Comparison of ENCODE assay signal across 19 cellular contexts in the genomic region with DNA sequence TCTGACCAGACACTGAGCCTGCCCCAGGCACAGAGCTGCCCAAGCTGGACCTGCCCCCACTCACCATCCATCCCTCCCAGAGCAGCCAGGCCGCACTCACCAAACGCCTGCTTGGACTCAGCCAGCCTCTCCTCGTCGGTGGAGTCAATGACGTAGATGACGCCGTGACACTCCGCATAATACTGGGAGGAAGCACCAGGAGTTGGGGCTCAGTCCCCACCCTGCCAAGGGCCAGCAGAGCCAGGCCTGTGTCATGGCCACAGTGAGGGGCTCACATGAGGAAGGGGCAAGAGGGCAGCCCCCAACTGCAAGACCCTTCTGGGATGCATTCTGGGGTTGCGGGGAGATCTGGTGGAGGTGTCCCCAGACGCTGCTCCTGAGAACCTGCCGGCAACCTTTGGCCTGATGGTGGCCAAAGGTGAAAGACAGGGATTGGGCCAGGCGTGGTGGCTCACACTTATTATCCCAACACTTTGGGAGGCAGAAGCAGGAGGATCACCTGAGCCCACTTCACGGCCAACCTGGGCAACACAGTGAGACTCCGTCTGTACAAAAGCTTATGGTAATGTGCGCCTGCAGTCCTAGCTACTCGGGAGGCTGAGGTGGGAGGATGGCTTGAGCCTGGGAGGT. TPM values are rescaled to one million over a fixed set of nuclear protein-coding genes. Genes with fewer than 3 reads are reported as not detected.
DNase-seq lines count a peak whose midpoint lies in the region; ATAC-seq and TF ChIP-seq lines count a peak whose summit lies in the region.
"Had no signal": no experiment of that assay in that cellular context is flagged by ENCODE, and none has a peak within 500 bp of the region (broad histone marks: within the 10 kb centered on the region; RNA-seq: fewer than 3 reads in every experiment).

No MANE protein-coding gene starts in this region.

- peaks cover 44% of the 10 kb centered on the region for H3K4me1 Mint-ChIP-seq in activated naive CD4-positive, alpha-beta T cell treated with anti-CD3 and anti-CD28 coated beads for 36 hours (ENCODE audit: low read depth)
- H3K4me1 Mint-ChIP-seq in central memory CD8-positive, alpha-beta T cell: peaks cover 39% of the 10 kb centered on the region

- no peak overlapping the region for H3K4me3 ChIP-seq in testis
- H3K4me3 ChIP-seq: colonic mucosa, vagina had no signal

- DNase-seq in activated naive CD4-positive, alpha-beta T cell treated with anti-CD3 and anti-CD28 coated beads for 36 hours: no peak
- DNase-seq in activated naive CD4-positive, alpha-beta T cell (lab: John Stamatoyannopoulos, UW): no peak
- DNase-seq in HEK293T (ENCODE audit: extremely low spot score) (peak; percentile 4), sciatic nerve (ENCODE audit: low spot score) (peak; percentile 57), NCI-H1417 treated with DMSO at 0.1 percent for 48 hours (lab: John Stamatoyannopoulos, UW) (no peak), testis (no peak)
- no peak for DNase-seq in central memory CD8-positive, alpha-beta T cell (ENCODE audit: low spot score in 2 of 2)
- DNase-seq: activated CD4-positive, alpha-beta T cell treated with anti-CD3 and anti-CD28 coated beads for 4 hours; colonic mucosa; COR-L47; KG1; natural killer cell; stimulated activated CD4-positive, alpha-beta T cell treated with anti-CD3 and anti-CD28 coated beads, Interleukin-15, amount 100 ng/mL, for 24 hours had no signal

- peaks cover 29% of the 10 kb centered on the region for H3K4me1 ChIP-seq in testis

- WGBS in testis, 2 donors: 92 to 97% methylated on average over 6 to 16 of the region's 16 CpGs

- H3K9me3 Mint-ChIP-seq in activated naive CD4-positive, alpha-beta T cell treated with anti-CD3 and anti-CD28 coated beads for 36 hours: no peaks in the 10 kb centered on the region
- H3K9me3 Mint-ChIP-seq in central memory CD8-positive, alpha-beta T cell: no peaks in the 10 kb centered on the region
- H3K9me3 Mint-ChIP-seq: activated T-helper 1 cell treated with anti-CD3 and anti-CD28 coated beads, Interleukin-12 subunit alpha, Interleukin-12 subunit beta, Interleukin-2, Interleukin-4 antibody, amounts not matched to agents 30 ng/mL and 10 ng/mL and 1 ng/mL, durations not matched to agents 14 hours and 24 hours and 36 hours; natural killer cell; T-helper 2 cell treated with Interferon-gamma antibody and Interleukin-4, amounts not matched to agents 5 μg/mL and 100 μg/mL, for 36 hours had no signal

- CTCF ChIA-PET in activated naive CD4-positive, alpha-beta T cell treated with anti-CD3 and anti-CD28 coated beads for 36 hours (lab: Charles Lee): no interaction called here
- CTCF ChIA-PET in HEK293T (lab: Yijun Ruan, JAX): no interaction called here

- POLR2A ChIA-PET in HEK293T (lab: Yijun Ruan, JAX): interaction anchor here (1.5 kb wide), 1 partner anchor 8 kb away, joined by 5 read pairs; no protein-coding TSS in a partner anchor

- H3K27ac Mint-ChIP-seq in activated naive CD4-positive, alpha-beta T cell treated with anti-CD3 and anti-CD28 coated beads for 36 hours: peak overlapping the region; percentile 71
- H3K27ac Mint-ChIP-seq in central memory CD8-positive, alpha-beta T cell (ENCODE audit: low read depth): peak overlapping the region; percentile 35
- H3K27ac Mint-ChIP-seq: activated T-helper 1 cell treated with anti-CD3 and anti-CD28 coated beads, Interleukin-12 subunit alpha, Interleukin-12 subunit beta, Interleukin-2, Interleukin-4 antibody, amounts not matched to agents 30 ng/mL and 10 ng/mL and 1 ng/mL, durations not matched to agents 14 hours and 24 hours and 36 hours; natural killer cell; T-helper 2 cell treated with Interferon-gamma antibody and Interleukin-4, amounts not matched to agents 5 μg/mL and 100 μg/mL, for 36 hours had no signal

- no peaks in the 10 kb centered on the region for H3K27me3 ChIP-seq in testis
- H3K27me3 ChIP-seq: colonic mucosa, vagina had no signal

- no peak for TF ChIP-seq POLR2A in testis (IDR thresholded peaks at IDR 0.05)

- H3K36me3 Mint-ChIP-seq in activated naive CD4-positive, alpha-beta T cell treated with anti-CD3 and anti-CD28 coated beads for 36 hours (ENCODE audit: low read depth): peaks cover 11% of the 10 kb centered on the region
- peaks cover 28% of the 10 kb centered on the region for H3K36me3 Mint-ChIP-seq in central memory CD8-positive, alpha-beta T cell (ENCODE audit: insufficient read depth)
- H3K36me3 Mint-ChIP-seq: natural killer cell had no signal

- no peaks in the 10 kb centered on the region for H3K36me3 ChIP-seq in testis (ENCODE audit: low read depth, missing control alignments)

- intact Hi-C loops in activated naive CD4-positive, alpha-beta T cell treated with anti-CD3 and anti-CD28 coated beads for 36 hours (cut with micrococcal nuclease): no loop called here
- intact Hi-C loops in sciatic nerve (cut with DNase I) (no loop called here), testis (cut with DNase I; ENCODE audit: low total_unique reads) (no loop called here)

- H3K9me3 ChIP-seq in testis: no peaks in the 10 kb centered on the region
- H3K9me3 ChIP-seq: colonic mucosa, vagina had no signal

- no peaks in the 10 kb centered on the region for H3K27me3 Mint-ChIP-seq in activated naive CD4-positive, alpha-beta T cell treated with anti-CD3 and anti-CD28 coated beads for 36 hours (ENCODE audit: low read depth)
- H3K27me3 Mint-ChIP-seq in central memory CD8-positive, alpha-beta T cell: no peaks in the 10 kb centered on the region

- no peak for ATAC-seq in central memory CD8-positive, alpha-beta T cell (replicated peaks; ENCODE audit: extremely low read depth, poor library complexity, severe bottlenecking)
- ATAC-seq in sciatic nerve (no peak), HG03196 (IDR thresholded peaks at IDR 0.05; ENCODE audit: unreplicated experiment) (no peak)
- ATAC-seq: natural killer cell had no signal

- no peak overlapping the region for H3K4me3 Mint-ChIP-seq in activated naive CD4-positive, alpha-beta T cell treated with anti-CD3 and anti-CD28 coated beads for 36 hours
- no peak overlapping the region for H3K4me3 Mint-ChIP-seq in central memory CD8-positive, alpha-beta T cell
- H3K4me3 Mint-ChIP-seq: activated T-helper 1 cell treated with anti-CD3 and anti-CD28 coated beads, Interleukin-12 subunit alpha, Interleukin-12 subunit beta, Interleukin-2, Interleukin-4 antibody, amounts not matched to agents 30 ng/mL and 10 ng/mL and 1 ng/mL, durations not matched to agents 14 hours and 24 hours and 36 hours; natural killer cell; T-helper 2 cell treated with Interferon-gamma antibody and Interleukin-4, amounts not matched to agents 5 μg/mL and 100 μg/mL, for 36 hours had no signal

- H3K27ac ChIP-seq in testis: no peak overlapping the region
- H3K27ac ChIP-seq: colonic mucosa, HL-60, vagina had no signal

- TF ChIP-seq CTCF in testis (IDR thresholded peaks at IDR 0.05): no peak

TF ChIP-seq in HEK293T, 16 proteins besides CTCF, POLR2A, EP300 and RAD21:
- TF ChIP-seq BHLHE40 (IDR thresholded peaks at IDR 0.05; ENCODE audit: borderline replicate concordance) (no peak), SP1 (IDR thresholded peaks at IDR 0.05) (no peak), FOXK2 (IDR thresholded peaks at IDR 0.05) (no peak), CTBP1 (IDR thresholded peaks at IDR 0.05; ENCODE audit: borderline replicate concordance) (no peak), HDGF (IDR thresholded peaks at IDR 0.05; ENCODE audit: borderline replicate concordance) (no peak), L3MBTL2 (conservative IDR thresholded peaks at IDR 0.05) (no peak), FOXM1 (IDR thresholded peaks at IDR 0.05; ENCODE audit: borderline replicate concordance) (no peak)

RNA-seq across cellular contexts. Expression of gene ARFRP1, which starts 5.6 kb away (rescaled TPM):
- total RNA-seq in activated naive CD4-positive, alpha-beta T cell treated with anti-CD3 and anti-CD28 coated beads for 36 hours: 10 to 100 TPM; 45.6 to 49.2 TPM
- total RNA-seq in sciatic nerve (49.1 TPM), testis (10 to 100 TPM; 55.4 to 55.6 TPM)
- polyA plus RNA-seq in testis (ENCODE audit: insufficient read depth, low read depth, low replicate concordance): 37.8 TPM

RNA-seq across cellular contexts. Expression of gene ZGPAT, which starts 5.7 kb away (rescaled TPM):
- total RNA-seq in activated naive CD4-positive, alpha-beta T cell treated with anti-CD3 and anti-CD28 coated beads for 36 hours: 10 to 100 TPM; 15.3 to 18.0 TPM
- total RNA-seq in sciatic nerve (23.8 TPM), testis (10 to 100 TPM; 53.1 to 57.3 TPM)
- polyA plus RNA-seq in testis (ENCODE audit: insufficient read depth, low read depth, low replicate concordance): 43.1 TPM

RNA-seq across cellular contexts. Expression of gene TNFRSF6B, which starts 5.7 kb away (rescaled TPM):
- not detected for total RNA-seq in activated naive CD4-positive, alpha-beta T cell treated with anti-CD3 and anti-CD28 coated beads for 36 hours
- total RNA-seq in sciatic nerve (6.1 TPM), testis (10 to 100 TPM; 26.2 to 30.5 TPM)
- 3.0 TPM for polyA plus RNA-seq in testis (ENCODE audit: insufficient read depth, low read depth, low replicate concordance)
- total RNA-seq: activated T-helper 1 cell treated with anti-CD3 and anti-CD28 coated beads, Interleukin-12 subunit alpha, Interleukin-12 subunit beta, Interleukin-2, Interleukin-4 antibody, amounts not matched to agents 30 ng/mL and 10 ng/mL and 1 ng/mL, durations not matched to agents 14 hours and 24 hours and 36 hours; G401; natural killer cell had no signal

RNA-seq across cellular contexts. Expression of gene LIME1, which starts 34.3 kb away (rescaled TPM):
- 1 to 10 TPM; 3.1 to 4.1 TPM for total RNA-seq in activated naive CD4-positive, alpha-beta T cell treated with anti-CD3 and anti-CD28 coated beads for 36 hours
- 8.1 TPM for total RNA-seq in sciatic nerve
- total RNA-seq in testis: 10 to 100 TPM; 41.4 to 47.4 TPM
- 5.6 TPM for polyA plus RNA-seq in testis (ENCODE audit: insufficient read depth, low read depth, low replicate concordance)

RNA-seq across cellular contexts. Expression of gene SLC2A4RG, which starts 37.4 kb away (rescaled TPM):
- 10 to 100 TPM; 22.4 to 24.8 TPM for total RNA-seq in activated naive CD4-positive, alpha-beta T cell treated with anti-CD3 and anti-CD28 coated beads for 36 hours
- 73.0 TPM for total RNA-seq in sciatic nerve
- total RNA-seq in testis: 100 to 1,000 TPM; 123 to 141 TPM
- 64.4 TPM for polyA plus RNA-seq in testis (ENCODE audit: insufficient read depth, low read depth, low replicate concordance)

Comparison
In these comparisons a context has a peak if more than half of its experiments do, and no peak if none do; other contexts are left out.
1. DNase-seq: peak in HEK293T (single experiment) and sciatic nerve (single experiment); none in activated naive CD4-positive, alpha-beta T cell treated with anti-CD3 and anti-CD28 coated beads for 36 hours (single experiment), activated naive CD4-positive, alpha-beta T cell (0 of 4), central memory CD8-positive, alpha-beta T cell (0 of 2), NCI-H1417 treated with DMSO at 0.1 percent for 48 hours (single experiment) and testis (single experiment).